24 cellular contexts compared by ENCODE assay signal in genomic region chr12:89385965-89386537, GRCh38. TPM values are rescaled to one million over a fixed set of nuclear protein-coding genes. Genes with fewer than 3 reads are reported as not detected.
DNase-seq lines count a peak whose midpoint lies in the region; ATAC-seq and TF ChIP-seq lines count a peak whose summit lies in the region.
"Had no signal": no experiment of that assay in that cellular context is flagged by ENCODE, and none has a peak within 500 bp of the region (broad histone marks: within the 10 kb centered on the region; RNA-seq: fewer than 3 reads in every experiment).

No MANE protein-coding gene starts in this region.

- no peak overlapping the region for H4K5ac ChIP-seq in IMR-90 (ENCODE audit: low read depth, low read length)
- no peak overlapping the region for H4K5ac ChIP-seq in mesendoderm (ENCODE audit: low read length)

- H3K56ac ChIP-seq in IMR-90 (ENCODE audit: extremely low read depth, insufficient read depth, low read length) (no peak overlapping the region), mesendoderm (ENCODE audit: low read length) (no peak overlapping the region)

- intact Hi-C loops in IMR-90 (cut with micrococcal nuclease) = loop anchor here (2.0 kb wide), 1 partner anchor 67 kb away; no protein-coding TSS in a partner anchor
- intact Hi-C loops in activated CD4-positive, alpha-beta T cell treated with anti-CD3 and anti-CD28 coated beads, Interleukin-2, amount 10 ng/mL, durations not matched to agents 24 days and 14 days (cut with micrococcal nuclease) = no loop called here

- H3K27me3 ChIP-seq in IMR-90 (ENCODE audit: control insufficient read depth, insufficient read depth, low read length) = no peaks in the 10 kb centered on the region
- H3K27me3 ChIP-seq in duodenal mucosa (ENCODE audit: control insufficient read depth in 1 of 2, insufficient read depth in 2 of 2, low read length in 2 of 2) = no peaks in the 10 kb centered on the region
- no peaks in the 10 kb centered on the region for H3K27me3 ChIP-seq in mesendoderm (ENCODE audit: insufficient read depth, low read length, poor library complexity)
- H3K27me3 ChIP-seq: gastrocnemius medialis had no signal

- no TSS peak for BruUV-seq in IMR-90 (replicated peaks; lab: Mats Ljungman, UMichigan)

- peak overlapping the region; percentile 91; the same call in 2 of the 3 replicates for H2BK15ac ChIP-seq in IMR-90 (ENCODE audit: low read depth, low read length)
- peak overlapping the region; percentile 23 for H2BK15ac ChIP-seq in mesendoderm (replicated peaks; ENCODE audit: low read depth)

- H3K36me3 ChIP-seq in IMR-90 (ENCODE audit: control insufficient read depth, insufficient read depth, low read length) (no peaks in the 10 kb centered on the region), duodenal mucosa (ENCODE audit: control insufficient read depth in 1 of 2, insufficient read depth in 2 of 2, low read length in 2 of 2) (no peaks in the 10 kb centered on the region), mesendoderm (ENCODE audit: control insufficient read depth, insufficient read depth, low read length) (no peaks in the 10 kb centered on the region)
- H3K36me3 ChIP-seq: gastrocnemius medialis had no signal

- no peaks in the 10 kb centered on the region for H4K20me1 ChIP-seq in IMR-90 (ENCODE audit: insufficient read depth, low read length)

- H4K91ac ChIP-seq in IMR-90 (ENCODE audit: insufficient read depth, low read depth, low read length) = peak overlapping the region; percentile 45

- H3K9me3 Mint-ChIP-seq in activated CD4-positive, alpha-beta T cell treated with anti-CD3 and anti-CD28 coated beads, Interleukin-2, amount 10 ng/mL, durations not matched to agents 24 days and 14 days = no peaks in the 10 kb centered on the region

- peaks cover 11% of the 10 kb centered on the region for H3K9me1 ChIP-seq in IMR-90 (ENCODE audit: insufficient read depth, low read length)

- H3K4me2 ChIP-seq in IMR-90 (ENCODE audit: low read depth, low read length) (no peak overlapping the region), mesendoderm (ENCODE audit: low read length) (no peak overlapping the region)
- H3K4me2 ChIP-seq: KMS-11 had no signal

- no peak overlapping the region for H3K4me3 Mint-ChIP-seq in activated CD4-positive, alpha-beta T cell treated with anti-CD3 and anti-CD28 coated beads, Interleukin-2, amount 10 ng/mL, durations not matched to agents 24 days and 14 days
- H3K4me3 Mint-ChIP-seq: B cell had no signal

- in situ Hi-C loops in IMR-90 (cut with MboI; ENCODE audit: low sequenced_read_pairs) = no loop called here

- H2AK9ac ChIP-seq in IMR-90 (replicated peaks; ENCODE audit: low read depth, low read length, poor library complexity) = no peak overlapping the region

- peak overlapping the region; percentile 63 for H2AK5ac ChIP-seq in IMR-90 (ENCODE audit: low read depth, low read length)
- no peak overlapping the region for H2AK5ac ChIP-seq in mesendoderm (ENCODE audit: low read length)

- H3K27me3 Mint-ChIP-seq in activated CD4-positive, alpha-beta T cell treated with anti-CD3 and anti-CD28 coated beads, Interleukin-2, amount 10 ng/mL, durations not matched to agents 24 days and 14 days = no peaks in the 10 kb centered on the region
- H3K27me3 Mint-ChIP-seq: B cell had no signal

- dilution Hi-C loops in IMR-90 (cut with HindIII; ENCODE audit: low sequenced_read_pairs, unreplicated experiment) = no loop called here

- H4K8ac ChIP-seq in IMR-90 (ENCODE audit: low read depth in 2 of 2, low read length in 2 of 2) (peak overlapping the region in 1 of 2 experiments; percentile 51; a peak in 2 of 4 replicates), mesendoderm (ENCODE audit: low read depth, low read length) (no peak overlapping the region)

- ATAC-seq in IMR-90 (ENCODE audit: low read depth) = no peak
- no peak for ATAC-seq in GM21528 (IDR thresholded peaks at IDR 0.05; ENCODE audit: low FRiP score, unreplicated experiment)
- ATAC-seq: activated CD4-positive, CD25-positive, alpha-beta regulatory T cell treated with anti-CD3 and anti-CD28 coated beads, Interleukin-2, amount 50 U/mL, for 24 hours; esophagus mucosa; gastrocnemius medialis had no signal

- DNase-seq in IMR-90 = no peak
- DNase-seq in mesendoderm = no peak
- peak; percentile 62 for DNase-seq in renal cortical epithelial cell (ENCODE audit: low read depth)
- DNase-seq in activated CD4-positive, alpha-beta T cell treated with anti-CD3 and anti-CD28 coated beads, Interleukin-2, amount 10 ng/mL, durations not matched to agents 24 days and 14 days = no peak
- DNase-seq in NCI-H524 treated with DMSO at 0.1 percent for 48 hours (lab: John Stamatoyannopoulos, UW) = no peak
- no peak for DNase-seq in ecto neural progenitor cell (ENCODE audit: low spot score)
- DNase-seq: activated naive CD4-positive, alpha-beta T cell treated with anti-CD3 and anti-CD28 coated beads, Interleukin-2, amount 50 U/mL, for 16 hours; activated T-cell treated with anti-CD3 and anti-CD28 coated beads, Interleukin-2, amount 50 U/mL, for 48 hours; aorta; cerebellar nuclear complex; effector memory CD4-positive, alpha-beta T cell; EL; gastrocnemius medialis; midbrain; NCI-H1092; NCI-H510A; stimulated activated CD8-positive, alpha-beta memory T cell treated with anti-CD3 and anti-CD28 coated beads, Interleukin-4, amount 100 ng/mL, for 48 hours; T1000 had no signal

- peak overlapping the region; percentile 44; the same call in 1 of the 2 replicates for H2BK20ac ChIP-seq in IMR-90 (ENCODE audit: low read depth, low read length)

- no peak for TF ChIP-seq RAD21 in IMR-90 (IDR thresholded peaks at IDR 0.05; ENCODE audit: low read length)

- H3K9me3 ChIP-seq in IMR-90 (ENCODE audit: control insufficient read depth, insufficient read depth, low read length) (no peaks in the 10 kb centered on the region), duodenal mucosa (ENCODE audit: control insufficient read depth in 1 of 2, low read length in 2 of 2) (no peaks in the 10 kb centered on the region)
- H3K9me3 ChIP-seq: gastrocnemius medialis had no signal

- TF ChIP-seq POLR2A in IMR-90 (IDR thresholded peaks at IDR 0.05; ENCODE audit: low read depth, low read length) = no peak

- H3K4ac ChIP-seq in IMR-90 (ENCODE audit: low read depth, low read length) (peak overlapping the region; percentile 77), mesendoderm (ENCODE audit: low read depth, low read length) (peak overlapping the region; percentile 65)

- POLR2A ChIA-PET in IMR-90 (lab: Charles Lee; ENCODE audit: unreplicated experiment) = no interaction called here

- WGBS in IMR-90 (ENCODE audit: extremely low coverage in 2 of 2, insufficient read length in 1 of 2), 2 experiments = no CpG with 5 or more reads among the region's 7 CpGs
- no CpG with 5 or more reads among the region's 7 CpGs for WGBS in mesendoderm (ENCODE audit: extremely low coverage, insufficient coverage, low lambda C conversion rate)

- H3K36me3 Mint-ChIP-seq in activated CD4-positive, alpha-beta T cell treated with anti-CD3 and anti-CD28 coated beads, Interleukin-2, amount 10 ng/mL, durations not matched to agents 24 days and 14 days (ENCODE audit: low read depth) = no peaks in the 10 kb centered on the region

- H3K4me3 ChIP-seq in IMR-90 (ENCODE audit: insufficient read depth, low read depth, low read length) (no peak overlapping the region), duodenal mucosa (ENCODE audit: low read depth in 1 of 2, low read length in 2 of 2) (peak overlapping the region; percentile 6 to 47), mesendoderm (ENCODE audit: low read length) (no peak overlapping the region)
- H3K4me3 ChIP-seq: gastrocnemius medialis had no signal

- H2BK5ac ChIP-seq in IMR-90 (ENCODE audit: low read depth, low read length, poor library complexity, severe bottlenecking) (no peak overlapping the region), mesendoderm (ENCODE audit: low read length) (no peak overlapping the region)

- peaks cover 18% of the 10 kb centered on the region for H3K4me1 ChIP-seq in IMR-90 (ENCODE audit: control insufficient read depth, insufficient read depth, low read length)
- H3K4me1 ChIP-seq in duodenal mucosa (ENCODE audit: control insufficient read depth in 1 of 2, insufficient read depth in 2 of 2, low read length in 2 of 2) = peaks cover 55 to 56% of the 10 kb centered on the region in 2 donors
- H3K4me1 ChIP-seq in mesendoderm (ENCODE audit: control insufficient read depth, low read depth, low read length) = peaks cover 4% of the 10 kb centered on the region

- no peak overlapping the region for H3K9ac ChIP-seq in IMR-90 (ENCODE audit: low read depth, low read length)
- peak overlapping the region in 1 of 2 donors; percentile 34 for H3K9ac ChIP-seq in duodenal mucosa (ENCODE audit: low read depth in 1 of 2, low read length in 2 of 2)
- H3K9ac ChIP-seq in mesendoderm (ENCODE audit: low read length) = no peak overlapping the region
- H3K9ac ChIP-seq: KMS-11 had no signal

- H3K4me1 Mint-ChIP-seq in activated CD4-positive, alpha-beta T cell treated with anti-CD3 and anti-CD28 coated beads, Interleukin-2, amount 10 ng/mL, durations not matched to agents 24 days and 14 days = peaks cover 30% of the 10 kb centered on the region

- H3K23ac ChIP-seq in IMR-90 (ENCODE audit: low read depth, low read length) (peak overlapping the region; percentile 40; the same call in 1 of the 2 replicates), mesendoderm (ENCODE audit: low read length) (no peak overlapping the region)

- CTCF ChIA-PET in IMR-90 (lab: Yijun Ruan, JAX) = interaction anchor here (0.8 to 2.0 kb wide), 2 partner anchors 11 to 34 kb away, joined by 3 to 5 read pairs; no protein-coding TSS in a partner anchor

- H3K79me1 ChIP-seq in IMR-90 (ENCODE audit: low read depth in 1 of 2, low read length in 2 of 2) (peaks cover 0 to 9% of the 10 kb centered on the region in 2 experiments; a peak in 1 of 4 replicates), mesendoderm (ENCODE audit: low read length) (no peaks in the 10 kb centered on the region)

- H2AFZ ChIP-seq in IMR-90 (replicated peaks; ENCODE audit: low read length, poor library complexity) = no peak overlapping the region

- TF ChIP-seq CTCF in IMR-90 (conservative IDR thresholded peaks at IDR 0.05; ENCODE audit: low read depth, low read length) = no peak

- no peak overlapping the region for H3K27ac Mint-ChIP-seq in activated CD4-positive, alpha-beta T cell treated with anti-CD3 and anti-CD28 coated beads, Interleukin-2, amount 10 ng/mL, durations not matched to agents 24 days and 14 days
- H3K27ac Mint-ChIP-seq: B cell had no signal

- no peaks in the 10 kb centered on the region for H3K79me2 ChIP-seq in mesendoderm (ENCODE audit: control insufficient read depth, insufficient read depth, low read length)

- H2BK120ac ChIP-seq in IMR-90 (ENCODE audit: low read depth, low read length) (peak overlapping the region; percentile 30), mesendoderm (ENCODE audit: low read depth, low read length) (no peak overlapping the region)

- peak overlapping the region; percentile 41 for H3K14ac ChIP-seq in IMR-90 (replicated peaks; ENCODE audit: low read depth, low read length)

- H3K27ac ChIP-seq in IMR-90 (ENCODE audit: insufficient read depth, low read length) (no peak overlapping the region), duodenal mucosa (ENCODE audit: low read depth, low read length) (no peak overlapping the region), mesendoderm (ENCODE audit: low read depth, low read length) (no peak overlapping the region)
- H3K27ac ChIP-seq: gastrocnemius medialis, KMS-11 had no signal

- H3K18ac ChIP-seq in IMR-90 (ENCODE audit: low read depth, low read length) (peak overlapping the region; percentile 31), mesendoderm (ENCODE audit: low read length) (peak overlapping the region; percentile 28)

RNA-seq across cellular contexts. Expression of gene DUSP6, which starts 33.8 kb away (rescaled TPM):
- total RNA-seq in IMR-90 (2012; rRNA removed) = 70.1 and 78.6 TPM in 2 replicates
- polyA plus RNA-seq in IMR-90 (2012; rRNA removed) = 38.5 and 59.0 TPM in 2 replicates
- 16.4 and 21.0 TPM in 2 replicates for polyA plus RNA-seq in IMR-90 (2012; cell fraction: cytosol; rRNA removed)
- polyA plus RNA-seq in IMR-90 (2012; cell fraction: nucleus; rRNA removed; ENCODE audit: low replicate concordance) = 213 and 221 TPM in 2 replicates
- polyA plus RNA-seq in mesendoderm (2013, experiment 1 of 2) = 30.5 TPM
- polyA plus RNA-seq in mesendoderm (2013, experiment 2 of 2) = 30.1 TPM
- total RNA-seq in renal cortical epithelial cell = 33.6 and 33.9 TPM in 2 replicates
- total RNA-seq in activated CD4-positive, alpha-beta T cell treated with anti-CD3 and anti-CD28 coated beads, Interleukin-2, amount 10 ng/mL, durations not matched to agents 24 days and 14 days = 95.5 and 96.7 TPM in 2 replicates

Comparison
In these comparisons a context has a peak if more than half of its experiments do, and no peak if none do; other contexts are left out.
1. H3K4me3 ChIP-seq: peak in duodenal mucosa (2 of 2); none in IMR-90 (single experiment) and mesendoderm (single experiment).